8 cellular contexts compared by ENCODE assay signal in the genomic region with DNA sequence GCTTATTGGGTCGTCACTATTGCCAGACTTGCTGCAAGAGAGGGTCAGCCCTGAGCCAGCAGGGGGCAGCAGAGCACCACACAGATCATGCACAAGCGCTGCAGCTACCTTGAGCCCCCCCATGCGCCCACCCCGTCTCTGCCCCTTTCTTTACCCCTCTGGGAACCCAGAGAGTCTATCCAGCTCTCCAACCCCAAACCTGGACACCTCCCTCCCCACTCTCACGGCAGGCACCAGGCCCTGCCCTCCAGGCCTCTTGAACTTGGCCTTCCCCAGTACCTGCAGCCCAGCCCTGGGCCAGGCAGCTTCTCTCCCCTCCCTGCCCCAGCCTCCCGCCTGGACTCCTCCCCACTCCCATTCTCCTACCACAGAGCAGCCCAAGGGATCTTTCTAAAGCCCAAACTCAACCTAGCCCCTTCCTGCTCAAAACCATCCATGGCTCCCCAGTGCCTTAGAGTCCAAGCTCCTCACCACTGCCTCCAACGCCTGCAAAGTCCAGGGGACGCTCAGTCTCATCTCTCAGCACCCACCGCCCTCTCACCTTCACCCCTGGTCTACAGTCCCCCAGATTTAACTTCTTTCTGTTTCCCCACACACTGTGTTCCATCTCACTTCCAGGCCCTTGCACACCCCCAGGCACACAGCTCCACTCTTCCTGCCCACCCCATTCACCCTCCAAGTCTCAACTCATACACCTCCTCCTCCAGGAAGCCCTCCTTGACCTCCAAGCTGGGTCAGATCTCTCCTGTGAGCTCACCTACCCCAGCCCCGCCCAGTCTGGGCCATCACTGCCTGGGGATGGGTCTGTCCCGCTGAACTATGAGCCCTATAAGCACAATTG. TPM values are rescaled to one million over a fixed set of nuclear protein-coding genes. Genes with fewer than 3 reads are reported as not detected.
A peak's percentile ranks its signal among the peaks of the same experiment; 100 is the strongest.
DNase-seq lines count a peak whose midpoint lies in the region; FAIRE-seq and TF ChIP-seq lines count a peak whose summit lies in the region.

No MANE protein-coding gene starts in this region.

- intact Hi-C loops in breast epithelium (cut with DNase I; ENCODE audit: low total_unique reads), result no loop called here
- intact Hi-C loops in kidney (cut with DNase I), result no loop called here

- H3K27ac ChIP-seq in breast epithelium (no peak overlapping the region), kidney (ENCODE audit: low read depth in 2 of 2, low read length in 2 of 2) (no peak overlapping the region)

- TF ChIP-seq POLR2A in breast epithelium (IDR thresholded peaks at IDR 0.05), result no peak

- DNase-seq in NCI-H1436 (lab: John Stamatoyannopoulos, UW) (peak; percentile 59), NCI-H1436 treated with DMSO at 0.1 percent for 48 hours (lab: John Stamatoyannopoulos, UW) (no peak), NCI-H146 treated with DMSO at 0.1 percent for 48 hours (lab: John Stamatoyannopoulos, UW; ENCODE audit: unreplicated experiment) (peak; percentile 38), breast epithelium (ENCODE audit: low spot score in 2 of 2) (peak; percentile 41 to 69), kidney (peak; percentile 92), DMS114 treated with DMSO at 0.1 percent for 48 hours (lab: John Stamatoyannopoulos, UW; ENCODE audit: unreplicated experiment) (no peak)
- DNase-seq in stimulated activated CD4-positive, alpha-beta T cell treated with anti-CD3 and anti-CD28 coated beads, Interleukin-1b, Interleukin-23, amount 100 ng/mL, for 48 hours, result peak; percentile 73

- H3K9me3 ChIP-seq in breast epithelium (no peaks in the 10 kb centered on the region), kidney (ENCODE audit: control insufficient read depth in 1 of 2, low read length in 2 of 2) (no peaks in the 10 kb centered on the region)

- no peak overlapping the region for H3K4me3 ChIP-seq in WI38 (ENCODE audit: low read depth, low read length)
- peak overlapping the region in 2 of 3 donors; percentile 11 to 27 for H3K4me3 ChIP-seq in breast epithelium
- no peak overlapping the region for H3K4me3 ChIP-seq in kidney (ENCODE audit: low read length in 2 of 2)

- no peaks in the 10 kb centered on the region for H3K36me3 ChIP-seq in breast epithelium
- H3K36me3 ChIP-seq in kidney (ENCODE audit: control insufficient read depth in 1 of 2, insufficient read depth in 2 of 2, low read length in 2 of 2), result no peaks in the 10 kb centered on the region

- no peaks in the 10 kb centered on the region for H3K27me3 ChIP-seq in breast epithelium

- FAIRE-seq in kidney (lab: Jason Lieb, UNC), result no peak

- H3K4me1 ChIP-seq in breast epithelium, result no peaks in the 10 kb centered on the region
- H3K4me1 ChIP-seq in kidney (ENCODE audit: control insufficient read depth in 1 of 2, insufficient read depth in 1 of 2, low read depth in 1 of 2, low read length in 2 of 2), result peaks cover 4 to 11% of the 10 kb centered on the region in 2 donors

- peak; percentile 93 for TF ChIP-seq CTCF in WI38 (IDR thresholded peaks at IDR 0.05; ENCODE audit: low read depth, low read length)
- TF ChIP-seq CTCF in breast epithelium (IDR thresholded peaks at IDR 0.05), result peak; percentile 56 to 87 (median 85)
- TF ChIP-seq CTCF in kidney (IDR thresholded peaks at IDR 0.05; ENCODE audit: borderline replicate concordance, extremely low read depth, insufficient read depth), result peak; percentile 92

- no peak overlapping the region for H3K9ac ChIP-seq in kidney (ENCODE audit: low read length in 2 of 2)

RNA-seq across cellular contexts. Expression of gene CEACAM16, which starts 9.4 kb away (rescaled TPM):
- total RNA-seq in breast epithelium, result not detected
- not detected for total RNA-seq in kidney
- polyA plus RNA-seq in kidney (ENCODE audit: insufficient read depth, low read depth, low replicate concordance), result not detected

RNA-seq across cellular contexts. Expression of gene CEACAM19, which starts 18.2 kb away (rescaled TPM):
- 1 to 10 TPM in 2 of 3 donors, under 1 TPM in 1; 0.96 to 5.3 (median 4.9) TPM for total RNA-seq in breast epithelium
- 5.1 TPM for total RNA-seq in kidney
- polyA plus RNA-seq in kidney (ENCODE audit: insufficient read depth, low read depth, low replicate concordance), result 5.5 TPM

RNA-seq across cellular contexts. Expression of gene PVR, which starts 45.8 kb away (rescaled TPM):
- total RNA-seq in breast epithelium (10 to 100 TPM in 2 of 3 donors, 1 to 10 TPM in 1; 8.5 to 30.2 (median 22.0) TPM), kidney (36.4 TPM)
- 20.7 TPM for polyA plus RNA-seq in kidney (ENCODE audit: insufficient read depth, low read depth, low replicate concordance)

RNA-seq across cellular contexts. Expression of gene BCL3, which starts 59.0 kb away (rescaled TPM):
- total RNA-seq in breast epithelium (10 to 100 TPM in 2 of 3 donors, 1 to 10 TPM in 1; 4.3 to 37.6 (median 34.4) TPM), kidney (86.8 TPM)
- 23.2 TPM for polyA plus RNA-seq in kidney (ENCODE audit: insufficient read depth, low read depth, low replicate concordance)

Comparison
In these comparisons a context has a peak if more than half of its experiments do, and no peak if none do; other contexts are left out.
1. DNase-seq: peak in NCI-H1436 (single experiment), NCI-H146 treated with DMSO at 0.1 percent for 48 hours (single experiment), breast epithelium (2 of 2), kidney (single experiment) and stimulated activated CD4-positive, alpha-beta T cell treated with anti-CD3 and anti-CD28 coated beads, Interleukin-1b, Interleukin-23, amount 100 ng/mL, for 48 hours (single experiment); none in NCI-H1436 treated with DMSO at 0.1 percent for 48 hours (single experiment) and DMS114 treated with DMSO at 0.1 percent for 48 hours (single experiment).
2. H3K4me3 ChIP-seq: peak in breast epithelium (2 of 3); none in WI38 (single experiment) and kidney (0 of 2).
3. Peak in every context shown above with its lines, with median percentiles within 50 percentile points of each other: CTCF ChIP-seq.